In genomic region chr14:68792830-68793733, GRCh38 we compare ENCODE assay signal across 8 cellular contexts. TPM values are rescaled to one million over a fixed set of nuclear protein-coding genes. Genes with fewer than 3 reads are reported as not detected.
DNase-seq lines count a peak whose midpoint lies in the region; ATAC-seq and TF ChIP-seq lines count a peak whose summit lies in the region.

ZFP36L1 (minus strand) TSS chr14:68793067; CDS start chr14:68792938, 129 bp downstream.

- no peak within 1 kb of the TSS for H2AFZ ChIP-seq in MM.1S (ENCODE audit: low read length)

- H3K79me2 ChIP-seq in MM.1S (ENCODE audit: low read length), result peaks cover 30% of the 10 kb centered on the region

- peaks cover 21% of the 10 kb centered on the region for H3F3A ChIP-seq in MM.1S (ENCODE audit: insufficient read depth, low read length)

- H3K4me1 ChIP-seq in MM.1S (ENCODE audit: low read length), result peaks cover 7% of the 10 kb centered on the region; the same call in 1 of the 2 replicates
- H3K4me1 ChIP-seq in breast epithelium, result peaks cover 4% of the 10 kb centered on the region in 2 donors
- peaks cover 10 to 29% (median 27%) of the 10 kb centered on the region in 3 donors for H3K4me1 ChIP-seq in skeletal muscle tissue (ENCODE audit: control insufficient read depth in 3 of 3, insufficient read depth in 3 of 3, low read length in 3 of 3)

- peak within 1 kb of the TSS; percentile 88 for H3K4me3 ChIP-seq in MM.1S (ENCODE audit: low read length)
- peak within 1 kb of the TSS; percentile 90 for H3K4me3 ChIP-seq in WERI-Rb-1 (ENCODE audit: low read depth, low read length)
- H3K4me3 ChIP-seq in breast epithelium, result peak within 1 kb of the TSS; percentile 80 to 95 (median 94)
- peak within 1 kb of the TSS; percentile 99 for H3K4me3 ChIP-seq in iPS-18c (ENCODE audit: insufficient read depth, low read depth, low read length)
- peak within 1 kb of the TSS; percentile 97 to 99 (median 98) for H3K4me3 ChIP-seq in skeletal muscle tissue (ENCODE audit: low read length in 3 of 3)

- peak within 1 kb of the TSS; percentile 81 for H3K4me2 ChIP-seq in MM.1S (ENCODE audit: low read depth, low read length)

- H3K9me3 ChIP-seq in MM.1S (replicated peaks; ENCODE audit: insufficient read depth, low read length) (no peaks in the 10 kb centered on the region), WERI-Rb-1 (ENCODE audit: severe bottlenecking) (no peaks in the 10 kb centered on the region), breast epithelium (no peaks in the 10 kb centered on the region), iPS-18c (ENCODE audit: control insufficient read depth, insufficient read depth, low read length) (no peaks in the 10 kb centered on the region), skeletal muscle tissue (ENCODE audit: control insufficient read depth in 3 of 3, low read length in 3 of 3) (no peaks in the 10 kb centered on the region)

- H3K27ac ChIP-seq in MM.1S (ENCODE audit: low read length) (peak within 1 kb of the TSS; percentile 100), WERI-Rb-1 (peak within 1 kb of the TSS; percentile 89), breast epithelium (peak within 1 kb of the TSS; percentile 98 to 100), skeletal muscle tissue (ENCODE audit: low read depth, low read length) (peak within 1 kb of the TSS; percentile 100)

- H4K20me1 ChIP-seq in MM.1S (ENCODE audit: insufficient read depth, low read length), result no peaks in the 10 kb centered on the region

- H3K9me2 ChIP-seq in MM.1S (replicated peaks; ENCODE audit: insufficient read depth, low read length), result no peaks in the 10 kb centered on the region

- intact Hi-C loops in breast epithelium (cut with DNase I; ENCODE audit: low total_unique reads), result loop anchor here (10.0 kb wide), 1 partner anchor 228 kb away; no protein-coding TSS in a partner anchor

- peak; percentile 25 for ATAC-seq in GM21825 (IDR thresholded peaks at IDR 0.05; ENCODE audit: unreplicated experiment)

- no peaks in the 10 kb centered on the region for H3K27me3 ChIP-seq in MM.1S (replicated peaks; ENCODE audit: insufficient read depth, low read length)
- peaks cover 9% of the 10 kb centered on the region for H3K27me3 ChIP-seq in WERI-Rb-1 (ENCODE audit: insufficient read depth, low read depth, severe bottlenecking)
- no peaks in the 10 kb centered on the region for H3K27me3 ChIP-seq in breast epithelium
- H3K27me3 ChIP-seq in skeletal muscle tissue (ENCODE audit: control insufficient read depth in 3 of 3, insufficient read depth in 3 of 3, low read length in 3 of 3), result no peaks in the 10 kb centered on the region

- peak; percentile 100 for TF ChIP-seq POLR2A in breast epithelium (IDR thresholded peaks at IDR 0.05)

- peak within 1 kb of the TSS; percentile 99 for H3K9ac ChIP-seq in MM.1S (ENCODE audit: low read length)
- H3K9ac ChIP-seq in skeletal muscle tissue (ENCODE audit: low read depth in 1 of 3, low read length in 3 of 3), result peak within 1 kb of the TSS; percentile 98 to 99 (median 99)

- DNase-seq in DMS53 (lab: John Stamatoyannopoulos, UW), result peak; percentile 75
- DNase-seq in MM.1S, result peak; percentile 79
- peak; percentile 60 for DNase-seq in WERI-Rb-1
- DNase-seq in breast epithelium (ENCODE audit: low spot score in 2 of 2), result peak; percentile 95 to 96
- DNase-seq in SKM-1 treated with dmso at 0.1 percent for 144 hours (lab: John Stamatoyannopoulos, UW; ENCODE audit: unreplicated experiment), result no peak

- TF ChIP-seq CTCF in MM.1S (IDR thresholded peaks at IDR 0.05; ENCODE audit: low read length) (no peak), WERI-Rb-1 (IDR thresholded peaks at IDR 0.05; ENCODE audit: low read depth, low read length) (no peak), breast epithelium (IDR thresholded peaks at IDR 0.05) (peak in 2 of 3 donors; percentile 8 to 9)

- H3K36me3 ChIP-seq in MM.1S (replicated peaks; ENCODE audit: insufficient read depth, low read length) (no peaks in the 10 kb centered on the region; the same call in 1 of the 2 replicates), WERI-Rb-1 (peaks cover 3% of the 10 kb centered on the region), breast epithelium (peaks cover 10% of the 10 kb centered on the region), skeletal muscle tissue (ENCODE audit: control insufficient read depth in 3 of 3, insufficient read depth in 3 of 3, low read length in 3 of 3) (peaks cover 24 to 33% (median 31%) of the 10 kb centered on the region in 3 donors)

RNA-seq across cellular contexts. Expression of gene ZFP36L1, which starts in this region (rescaled TPM):
- total RNA-seq in breast epithelium, result 100 to 1,000 TPM; 198 to 737 (median 492) TPM
- 27.7 TPM for total RNA-seq in skeletal muscle tissue

Comparison
In these comparisons a context has a peak if more than half of its experiments do, and no peak if none do; other contexts are left out.
1. CTCF ChIP-seq: peak in breast epithelium (2 of 3); none in MM.1S (single experiment) and WERI-Rb-1 (single experiment).
2. Peak in every context shown above with its lines, with median percentiles within 50 percentile points of each other: H3K27ac ChIP-seq and H3K4me3 ChIP-seq.